In the genomic region with DNA sequence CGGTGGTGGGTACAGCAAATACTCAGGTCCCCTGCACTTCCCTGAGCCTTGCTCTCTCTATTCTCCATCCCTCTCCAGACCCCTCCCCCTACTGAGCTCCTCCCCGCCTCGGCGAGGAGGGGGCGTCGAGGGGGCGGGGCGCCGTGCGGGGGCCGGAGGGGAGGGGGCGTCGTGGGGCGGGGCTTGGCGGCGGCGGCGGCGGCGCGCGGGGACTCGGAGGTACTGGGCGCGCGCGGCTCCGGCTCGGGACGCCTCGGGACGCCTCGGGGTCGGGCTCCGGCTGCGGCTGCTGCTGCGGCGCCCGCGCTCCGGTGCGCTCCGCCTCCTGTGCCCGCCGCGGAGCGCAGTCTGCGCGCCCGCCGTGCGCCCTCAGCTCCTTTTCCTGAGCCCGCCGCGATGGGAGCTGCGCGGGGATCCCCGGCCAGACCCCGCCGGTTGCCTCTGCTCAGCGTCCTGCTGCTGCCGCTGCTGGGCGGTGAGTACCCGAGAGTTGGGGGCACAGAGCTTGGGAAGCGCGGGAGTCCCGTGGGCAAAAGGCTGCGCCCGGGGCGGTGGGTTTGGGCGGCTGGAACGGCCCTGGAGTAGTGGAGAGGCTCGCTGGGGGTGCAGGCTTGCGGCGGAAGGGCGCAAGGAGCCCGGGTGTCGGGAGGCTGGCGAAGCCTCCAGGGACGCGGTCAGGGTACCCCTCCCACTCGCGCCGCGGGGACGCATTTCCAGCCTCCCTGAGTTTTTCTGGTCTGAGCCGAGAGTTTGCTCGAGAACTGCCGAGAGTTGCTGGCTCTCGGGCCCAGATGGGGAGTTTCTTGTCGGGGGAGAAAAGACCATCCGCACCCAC, we compare ENCODE assay signal across 8 cellular contexts. TPM values are rescaled to one million over a fixed set of nuclear protein-coding genes. Genes with fewer than 3 reads are reported as not detected.
DNase-seq lines count a peak whose midpoint lies in the region; ATAC-seq and TF ChIP-seq lines count a peak whose summit lies in the region.

A gene (plus strand): TSS at position 222 of the 835 bp plus-strand sequence. CDS start 175 bp downstream, at position 397.

- H3K79me2 ChIP-seq in Loucy (ENCODE audit: insufficient read depth, low read length) = peaks cover 42% of the 10 kb centered on the region

- no peaks in the 10 kb centered on the region for H3K36me3 ChIP-seq in Loucy (ENCODE audit: insufficient read depth, low read length)
- H3K36me3 ChIP-seq in ectodermal cell (ENCODE audit: control insufficient read depth, insufficient read depth, low read length) = peaks cover 6% of the 10 kb centered on the region

- H3K27me3 ChIP-seq in Loucy (ENCODE audit: insufficient read depth, low read length, poor library complexity, severe bottlenecking) = no peaks in the 10 kb centered on the region
- no peaks in the 10 kb centered on the region for H3K27me3 ChIP-seq in ectodermal cell (ENCODE audit: control insufficient read depth, insufficient read depth, low read length, poor library complexity, severe bottlenecking)

- H3F3A ChIP-seq in Loucy (ENCODE audit: low read depth) = no peaks in the 10 kb centered on the region

- no peaks in the 10 kb centered on the region for H3K9me2 ChIP-seq in Loucy (replicated peaks; ENCODE audit: low read depth, low read length)

- peaks cover 37% of the 10 kb centered on the region for H3K4me1 ChIP-seq in Loucy (ENCODE audit: insufficient read depth, low read length, poor library complexity, severe bottlenecking)
- H3K4me1 ChIP-seq in ectodermal cell (ENCODE audit: control insufficient read depth, insufficient read depth, low read length) = peaks cover 34% of the 10 kb centered on the region

- 0% methylated on average over 92 of the region's 92 CpGs for WGBS in ectodermal cell, 2 experiments

- no peak for TF ChIP-seq CTCF in Loucy (conservative IDR thresholded peaks at IDR 0.05; ENCODE audit: low read length)

- H3K9ac ChIP-seq in Loucy (ENCODE audit: low read depth, low read length, poor library complexity, severe bottlenecking) = peak within 1 kb of the TSS; percentile 96

- H3K27me3 Mint-ChIP-seq in T-helper 17 cell (peaks cover 32% of the 10 kb centered on the region), memory B cell (peaks cover 10% of the 10 kb centered on the region)

- H2AFZ ChIP-seq in Loucy (ENCODE audit: low read length) = peak within 1 kb of the TSS; percentile 98

- H3K4me1 Mint-ChIP-seq in T-helper 17 cell (peaks cover 5% of the 10 kb centered on the region), memory B cell (no peaks in the 10 kb centered on the region)

- H3K36me3 Mint-ChIP-seq in T-helper 17 cell (ENCODE audit: low read depth) (peaks cover 14% of the 10 kb centered on the region), memory B cell (peaks cover 24% of the 10 kb centered on the region)

- peak within 1 kb of the TSS; percentile 97 for H3K4me2 ChIP-seq in Loucy (ENCODE audit: low read depth, low read length, poor library complexity, severe bottlenecking)

- peak within 1 kb of the TSS; percentile 52 for H3K4me3 Mint-ChIP-seq in T-helper 17 cell
- peak within 1 kb of the TSS; percentile 38 for H3K4me3 Mint-ChIP-seq in memory B cell

- H3K9me3 ChIP-seq in Loucy (ENCODE audit: insufficient read depth, low read depth, low read length) (no peaks in the 10 kb centered on the region), T-helper 17 cell (ENCODE audit: control insufficient read depth, low read length, poor library complexity, severe bottlenecking) (no peaks in the 10 kb centered on the region), ectodermal cell (ENCODE audit: control insufficient read depth, low read length) (no peaks in the 10 kb centered on the region)

- H3K27ac Mint-ChIP-seq in T-helper 17 cell = no peak within 1 kb of the TSS
- no peak within 1 kb of the TSS for H3K27ac Mint-ChIP-seq in memory B cell

- H4K20me1 ChIP-seq in Loucy (ENCODE audit: insufficient read depth, low read length, poor library complexity, severe bottlenecking) = peaks cover 11% of the 10 kb centered on the region

- H3K27ac ChIP-seq in ectodermal cell (ENCODE audit: insufficient read depth, low read depth, low read length, poor library complexity, severe bottlenecking) (peak within 1 kb of the TSS; percentile 83), temporal lobe (ENCODE audit: low read depth, low read length) (no peak within 1 kb of the TSS)

- DNase-seq in DMS79 (lab: John Stamatoyannopoulos, UW) (peak; percentile 71), T-helper 17 cell (no peak), memory B cell (ENCODE audit: low spot score in 2 of 2) (peak in 1 of 2 donors; percentile 32)

- H3K4me3 ChIP-seq in Loucy (ENCODE audit: low read length, poor library complexity, severe bottlenecking) (peak within 1 kb of the TSS; percentile 97), ectodermal cell (ENCODE audit: insufficient read depth, low read depth, low read length) (peak within 1 kb of the TSS; percentile 98)

- ATAC-seq in T-helper 17 cell (peak; percentile 69), memory B cell (ENCODE audit: low read depth) (peak; percentile 54), GM19351 (IDR thresholded peaks at IDR 0.05; ENCODE audit: unreplicated experiment) (no peak), HG02642 (IDR thresholded peaks at IDR 0.05; ENCODE audit: poor library complexity, unreplicated experiment) (no peak)

- H3K9me3 Mint-ChIP-seq in memory B cell = no peaks in the 10 kb centered on the region

RNA-seq across cellular contexts. Expression of the gene that starts here (rescaled TPM):
- total RNA-seq in T-helper 17 cell (1 to 10 TPM in 1 of 2 donors, under 1 TPM in 1; 0.62 to 1.6 TPM), temporal lobe (17.9 TPM)
- polyA plus RNA-seq in ectodermal cell (2013, experiment 1 of 4) = 159 TPM
- polyA plus RNA-seq in ectodermal cell (2013, experiment 2 of 4) = 154 TPM
- 120 TPM for polyA plus RNA-seq in ectodermal cell (2013, experiment 3 of 4)
- 127 TPM for polyA plus RNA-seq in ectodermal cell (2013, experiment 4 of 4)

Comparison
In these comparisons a context has a peak if more than half of its experiments do, and no peak if none do; other contexts are left out.
1. ATAC-seq: peak in T-helper 17 cell (single experiment) and memory B cell (single experiment); none in GM19351 (single experiment) and HG02642 (single experiment).